In the genomic region with DNA sequence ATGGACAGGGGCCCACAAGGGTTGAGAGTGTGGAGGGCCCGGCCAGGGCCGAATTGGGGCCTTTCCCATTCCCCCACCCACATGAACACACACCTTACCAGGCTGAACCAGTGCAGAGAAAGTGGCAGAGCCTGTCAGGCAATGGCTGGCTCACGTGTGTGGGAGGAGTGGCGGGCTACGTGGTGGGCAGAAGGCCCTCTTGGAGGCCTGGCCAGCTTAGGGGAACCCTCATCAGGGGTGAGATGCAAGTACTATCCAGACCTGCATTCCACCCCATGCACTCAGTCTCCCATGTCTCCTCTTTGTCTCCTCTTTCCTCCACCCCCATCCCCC, we compare ENCODE assay signal across 8 cellular contexts. TPM values are rescaled to one million over a fixed set of nuclear protein-coding genes. Genes with fewer than 3 reads are reported as not detected.
DNase-seq lines count a peak whose midpoint lies in the region; ATAC-seq and TF ChIP-seq lines count a peak whose summit lies in the region.

No MANE protein-coding gene starts in this region.

- DNase-seq in BJ (ENCODE audit: low read depth) (no peak), HFFc6 (no peak), heart right ventricle (no peak), retinal pigment epithelial cell (ENCODE audit: low read depth) (no peak)
- DNase-seq in activated T-helper 1 cell treated with anti-CD3 and anti-CD28 coated beads, Interleukin-12 subunit alpha, Interleukin-12 subunit beta, Interleukin-2, Interleukin-4 antibody, amounts not matched to agents 30 ng/mL and 10 ng/mL and 1 ng/mL, durations not matched to agents 14 hours and 24 hours and 36 hours (ENCODE audit: low spot score), result no peak
- no peak for DNase-seq in stimulated activated naive CD4-positive, alpha-beta T cell treated with Interleukin-2 at 50 U/mL for 16 hours (lab: John Stamatoyannopoulos, UW)

- H3K9me3 ChIP-seq in heart right ventricle, result peaks cover 0 to 8% (median 0%) of the 10 kb centered on the region in 11 donors

- 7 to 11% methylated on average over 4 to 5 of the region's 5 CpGs for WGBS in heart right ventricle, 2 donors

- H3K4me1 ChIP-seq in heart right ventricle, result peaks cover 0 to 14% (median 0%) of the 10 kb centered on the region in 9 donors

- H3K4me1 Mint-ChIP-seq in HFFc6 (ENCODE audit: low read depth), result peaks cover 10% of the 10 kb centered on the region
- H3K4me1 Mint-ChIP-seq in activated T-helper 1 cell treated with anti-CD3 and anti-CD28 coated beads, Interleukin-12 subunit alpha, Interleukin-12 subunit beta, Interleukin-2, Interleukin-4 antibody, amounts not matched to agents 30 ng/mL and 10 ng/mL and 1 ng/mL, durations not matched to agents 14 hours and 24 hours and 36 hours (ENCODE audit: low read depth), result no peaks in the 10 kb centered on the region

- H3K27ac ChIP-seq in heart right ventricle, result peak overlapping the region; percentile 63 to 89 (median 86)

- no peaks in the 10 kb centered on the region for H3K27me3 ChIP-seq in BJ (ENCODE audit: control insufficient read depth, insufficient read depth, low read length)
- H3K27me3 ChIP-seq in heart right ventricle, result peaks cover 0 to 5% (median 0%) of the 10 kb centered on the region in 7 donors

- intact Hi-C loops in activated T-helper 1 cell treated with anti-CD3 and anti-CD28 coated beads, Interleukin-12 subunit alpha, Interleukin-12 subunit beta, Interleukin-2, Interleukin-4 antibody, amounts not matched to agents 30 ng/mL and 10 ng/mL and 1 ng/mL, durations not matched to agents 14 hours and 24 hours and 36 hours (cut with micrococcal nuclease), result no loop called here
- intact Hi-C loops in heart right ventricle (cut with DNase I), result no loop called here

- H3K27me3 Mint-ChIP-seq in HFFc6 (ENCODE audit: insufficient read depth), result no peaks in the 10 kb centered on the region
- peaks cover 11% of the 10 kb centered on the region for H3K27me3 Mint-ChIP-seq in activated T-helper 1 cell treated with anti-CD3 and anti-CD28 coated beads, Interleukin-12 subunit alpha, Interleukin-12 subunit beta, Interleukin-2, Interleukin-4 antibody, amounts not matched to agents 30 ng/mL and 10 ng/mL and 1 ng/mL, durations not matched to agents 14 hours and 24 hours and 36 hours (ENCODE audit: insufficient read depth)

- no peaks in the 10 kb centered on the region for H3K9me3 Mint-ChIP-seq in HFFc6
- no peaks in the 10 kb centered on the region for H3K9me3 Mint-ChIP-seq in activated T-helper 1 cell treated with anti-CD3 and anti-CD28 coated beads, Interleukin-12 subunit alpha, Interleukin-12 subunit beta, Interleukin-2, Interleukin-4 antibody, amounts not matched to agents 30 ng/mL and 10 ng/mL and 1 ng/mL, durations not matched to agents 14 hours and 24 hours and 36 hours

- H3K36me3 ChIP-seq in BJ (ENCODE audit: control insufficient read depth, insufficient read depth, low read length) (peaks cover 2% of the 10 kb centered on the region; the same call in 1 of the 2 replicates), heart right ventricle (peaks cover 0 to 23% (median 0%) of the 10 kb centered on the region in 9 donors)

- H3K27ac Mint-ChIP-seq in HFFc6, result peak overlapping the region; percentile 85
- H3K27ac Mint-ChIP-seq in activated T-helper 1 cell treated with anti-CD3 and anti-CD28 coated beads, Interleukin-12 subunit alpha, Interleukin-12 subunit beta, Interleukin-2, Interleukin-4 antibody, amounts not matched to agents 30 ng/mL and 10 ng/mL and 1 ng/mL, durations not matched to agents 14 hours and 24 hours and 36 hours, result no peak overlapping the region

- TF ChIP-seq CTCF in BJ (IDR thresholded peaks at IDR 0.05; ENCODE audit: insufficient read depth, low read depth, low read length), result no peak
- TF ChIP-seq CTCF in HFFc6 (IDR thresholded peaks at IDR 0.05), result no peak
- no peak for TF ChIP-seq CTCF in heart right ventricle (IDR thresholded peaks at IDR 0.05)
- TF ChIP-seq CTCF in retinal pigment epithelial cell (conservative IDR thresholded peaks at IDR 0.05; ENCODE audit: low read depth, low read length), result no peak

- H3K4me3 Mint-ChIP-seq in HFFc6, result peak overlapping the region; percentile 93
- H3K4me3 Mint-ChIP-seq in activated T-helper 1 cell treated with anti-CD3 and anti-CD28 coated beads, Interleukin-12 subunit alpha, Interleukin-12 subunit beta, Interleukin-2, Interleukin-4 antibody, amounts not matched to agents 30 ng/mL and 10 ng/mL and 1 ng/mL, durations not matched to agents 14 hours and 24 hours and 36 hours, result peak overlapping the region; percentile 79

- CTCF ChIA-PET in BJ (lab: Yijun Ruan, JAX), result no interaction called here

- peaks cover 21% of the 10 kb centered on the region for H3K36me3 Mint-ChIP-seq in HFFc6 (ENCODE audit: low read depth)
- H3K36me3 Mint-ChIP-seq in activated T-helper 1 cell treated with anti-CD3 and anti-CD28 coated beads, Interleukin-12 subunit alpha, Interleukin-12 subunit beta, Interleukin-2, Interleukin-4 antibody, amounts not matched to agents 30 ng/mL and 10 ng/mL and 1 ng/mL, durations not matched to agents 14 hours and 24 hours and 36 hours (ENCODE audit: low read depth), result no peaks in the 10 kb centered on the region

- POLR2A ChIA-PET in BJ (lab: Charles Lee), result no interaction called here

- ATAC-seq in heart right ventricle, result peak; percentile 42 to 82 (median 69)
- ATAC-seq in HG03439 (IDR thresholded peaks at IDR 0.05; ENCODE audit: unreplicated experiment), result no peak
- no peak for ATAC-seq in GM19395 (IDR thresholded peaks at IDR 0.05; ENCODE audit: unreplicated experiment)

- H3K4me3 ChIP-seq in BJ (ENCODE audit: low read depth, low read length) (peak overlapping the region; percentile 75), heart right ventricle (peak overlapping the region; percentile 38 to 74 (median 68)), retinal pigment epithelial cell (ENCODE audit: low read length) (peak overlapping the region; percentile 80)

RNA-seq across cellular contexts. Expression of gene TCEAL4, which starts 1.0 kb away (rescaled TPM):
- 28.6 and 44.1 TPM in 2 replicates for polyA plus RNA-seq in BJ (2011; rRNA removed)
- polyA minus RNA-seq in BJ (2011; rRNA and poly(A)+ RNA removed), result 9.5 and 10.9 TPM in 2 replicates
- 100 to 1,000 TPM in 5 of 6 experiments, 10 to 100 TPM in 1; 92.4 to 119 (median 118) TPM for total RNA-seq in HFFc6 (2021; fragmentation: NEBNext Ultra II Directional; extraction: Animal tissue kit (Norgen Biotek cat#: 25700))
- total RNA-seq in activated T-helper 1 cell treated with anti-CD3 and anti-CD28 coated beads, Interleukin-12 subunit alpha, Interleukin-12 subunit beta, Interleukin-2, Interleukin-4 antibody, amounts not matched to agents 30 ng/mL and 10 ng/mL and 1 ng/mL, durations not matched to agents 14 hours and 24 hours and 36 hours, result 3.2 and 4.1 TPM in 2 replicates
- 10 to 100 TPM; 57.7 to 73.2 (median 68.4) TPM for total RNA-seq in heart right ventricle
- 100 to 1,000 TPM; 106 to 164 TPM for polyA plus RNA-seq in heart right ventricle

RNA-seq across cellular contexts. Expression of gene TCEAL3, which starts 21.5 kb away (rescaled TPM):
- polyA plus RNA-seq in BJ (2011; rRNA removed) (20.4 and 35.2 TPM in 2 replicates), heart right ventricle (10 to 100 TPM; 30.6 to 38.6 TPM)
- polyA minus RNA-seq in BJ (2011; rRNA and poly(A)+ RNA removed), result 7.0 and 9.2 TPM in 2 replicates
- 10 to 100 TPM; 54.3 to 75.5 (median 62.7) TPM for total RNA-seq in HFFc6 (2021; fragmentation: NEBNext Ultra II Directional; extraction: Animal tissue kit (Norgen Biotek cat#: 25700))
- 0.23 and 0.32 TPM in 2 replicates for total RNA-seq in activated T-helper 1 cell treated with anti-CD3 and anti-CD28 coated beads, Interleukin-12 subunit alpha, Interleukin-12 subunit beta, Interleukin-2, Interleukin-4 antibody, amounts not matched to agents 30 ng/mL and 10 ng/mL and 1 ng/mL, durations not matched to agents 14 hours and 24 hours and 36 hours
- total RNA-seq in heart right ventricle, result 10 to 100 TPM; 16.7 to 25.5 (median 22.0) TPM

RNA-seq across cellular contexts. Expression of gene TCEAL1, which starts 42.5 kb away (rescaled TPM):
- polyA plus RNA-seq in BJ (2011; rRNA removed), result 30.9 and 44.5 TPM in 2 replicates
- 3.5 TPM in 2 replicates for polyA minus RNA-seq in BJ (2011; rRNA and poly(A)+ RNA removed)
- 10 to 100 TPM; 33.4 to 36.8 (median 35.9) TPM for total RNA-seq in HFFc6 (2021; fragmentation: NEBNext Ultra II Directional; extraction: Animal tissue kit (Norgen Biotek cat#: 25700))
- 2.6 and 3.5 TPM in 2 replicates for total RNA-seq in activated T-helper 1 cell treated with anti-CD3 and anti-CD28 coated beads, Interleukin-12 subunit alpha, Interleukin-12 subunit beta, Interleukin-2, Interleukin-4 antibody, amounts not matched to agents 30 ng/mL and 10 ng/mL and 1 ng/mL, durations not matched to agents 14 hours and 24 hours and 36 hours
- 10 to 100 TPM; 16.6 to 33.0 (median 21.9) TPM for total RNA-seq in heart right ventricle
- polyA plus RNA-seq in heart right ventricle, result 10 to 100 TPM; 16.8 to 21.9 TPM

Comparison
In these comparisons a context has a peak if more than half of its experiments do, and no peak if none do; other contexts are left out.
1. ATAC-seq: peak in heart right ventricle (8 of 8); none in HG03439 (single experiment) and GM19395 (single experiment).
2. RNA of gene TCEAL4, which starts 1.0 kb away (total RNA-seq): 92.4 to 119 TPM in HFFc6 and 57.7 to 73.2 TPM in heart right ventricle; 3.2 to 4.1 TPM in activated T-helper 1 cell treated with anti-CD3 and anti-CD28 coated beads, Interleukin-12 subunit alpha, Interleukin-12 subunit beta, Interleukin-2, Interleukin-4 antibody, amounts not matched to agents 30 ng/mL and 10 ng/mL and 1 ng/mL, durations not matched to agents 14 hours and 24 hours and 36 hours; every median in the first group is over 10 times any median in the second.
3. RNA of gene TCEAL3, which starts 21.5 kb away (total RNA-seq): 54.3 to 75.5 TPM in HFFc6 and 16.7 to 25.5 TPM in heart right ventricle; 0.23 to 0.32 TPM in activated T-helper 1 cell treated with anti-CD3 and anti-CD28 coated beads, Interleukin-12 subunit alpha, Interleukin-12 subunit beta, Interleukin-2, Interleukin-4 antibody, amounts not matched to agents 30 ng/mL and 10 ng/mL and 1 ng/mL, durations not matched to agents 14 hours and 24 hours and 36 hours; every median in the first group is over 10 times any median in the second.
4. Peak in every context shown above with its lines, with median percentiles within 50 percentile points of each other: H3K4me3 ChIP-seq.